In genomic region chr19:50329146-50329925, GRCh38 we compare ENCODE assay signal across 8 cellular contexts. TPM values are rescaled to one million over a fixed set of nuclear protein-coding genes. Genes with fewer than 3 reads are reported as not detected.
DNase-seq lines count a peak whose midpoint lies in the region; ATAC-seq, FAIRE-seq and TF ChIP-seq lines count a peak whose summit lies in the region.

Gene KCNC3 (minus strand): TSS chr19:50329377. CDS start chr19:50329082, 295 bp downstream.

- no peaks in the 10 kb centered on the region for H3F3A ChIP-seq in MM.1S (ENCODE audit: insufficient read depth, low read length)

- peaks cover 3% of the 10 kb centered on the region for H3K9me3 ChIP-seq in WERI-Rb-1 (ENCODE audit: severe bottlenecking)
- no peaks in the 10 kb centered on the region for H3K9me3 ChIP-seq in small intestine (ENCODE audit: control insufficient read depth, low read depth)
- H3K9me3 ChIP-seq in MM.1S (replicated peaks; ENCODE audit: insufficient read depth, low read length) = no peaks in the 10 kb centered on the region

- H3K27me3 ChIP-seq in WERI-Rb-1 (ENCODE audit: insufficient read depth, low read depth, severe bottlenecking) (no peaks in the 10 kb centered on the region), small intestine (ENCODE audit: control insufficient read depth in 2 of 2, insufficient read depth in 2 of 2, low read length in 2 of 2) (peaks cover 0 to 23% of the 10 kb centered on the region in 2 donors), MM.1S (replicated peaks; ENCODE audit: insufficient read depth, low read length) (peaks cover 55% of the 10 kb centered on the region)

- FAIRE-seq in small intestine (lab: Jason Lieb, UNC) = no peak

- no peaks in the 10 kb centered on the region for H3K79me2 ChIP-seq in MM.1S (ENCODE audit: low read length)

- H3K9ac ChIP-seq in MM.1S (ENCODE audit: low read length) = no peak within 1 kb of the TSS

- no peaks in the 10 kb centered on the region for H3K9me2 ChIP-seq in MM.1S (replicated peaks; ENCODE audit: insufficient read depth, low read length)

- H3K4me1 ChIP-seq in small intestine (ENCODE audit: control insufficient read depth in 2 of 2, insufficient read depth in 1 of 2, low read depth in 1 of 2, low read length in 1 of 2) = peaks cover 3% of the 10 kb centered on the region in 2 donors
- H3K4me1 ChIP-seq in MM.1S (ENCODE audit: low read length) = peaks cover 5% of the 10 kb centered on the region; the same call in 1 of the 2 replicates

- H4K20me1 ChIP-seq in MM.1S (ENCODE audit: insufficient read depth, low read length) = no peaks in the 10 kb centered on the region

- peak within 1 kb of the TSS; percentile 68 for H3K4me3 ChIP-seq in GM12865 (ENCODE audit: low read depth, low read length)
- H3K4me3 ChIP-seq in WERI-Rb-1 (ENCODE audit: low read depth, low read length) = peak within 1 kb of the TSS; percentile 61
- peak within 1 kb of the TSS in 1 of 2 donors; percentile 32 for H3K4me3 ChIP-seq in cardiac fibroblast (replicated peaks in 1 of 2; ENCODE audit: low read depth in 2 of 2, low read length in 2 of 2)
- H3K4me3 ChIP-seq in small intestine (ENCODE audit: low read depth in 1 of 2, low read length in 2 of 2) = peak within 1 kb of the TSS in 1 of 2 donors; percentile 50
- H3K4me3 ChIP-seq in MM.1S (ENCODE audit: low read length) = no peak within 1 kb of the TSS

- TF ChIP-seq CTCF in GM12865 (IDR thresholded peaks at IDR 0.05; ENCODE audit: insufficient read depth, low read depth, low read length, missing control alignments) (no peak), WERI-Rb-1 (IDR thresholded peaks at IDR 0.05; ENCODE audit: low read depth, low read length) (no peak), cardiac fibroblast (IDR thresholded peaks at IDR 0.05; ENCODE audit: low read depth, low read length) (no peak), MM.1S (IDR thresholded peaks at IDR 0.05; ENCODE audit: low read length) (no peak)

- H3K27ac ChIP-seq in WERI-Rb-1 (peak within 1 kb of the TSS; percentile 83), small intestine (ENCODE audit: low read depth in 1 of 2, low read length in 1 of 2) (peak within 1 kb of the TSS in 1 of 2 donors; percentile 35), MM.1S (ENCODE audit: low read length) (no peak within 1 kb of the TSS)

- H2AFZ ChIP-seq in MM.1S (ENCODE audit: low read length) = no peak within 1 kb of the TSS

- no peaks in the 10 kb centered on the region for H3K36me3 ChIP-seq in WERI-Rb-1
- H3K36me3 ChIP-seq in small intestine (ENCODE audit: control insufficient read depth in 2 of 2, insufficient read depth in 2 of 2, low read length in 2 of 2) = no peaks in the 10 kb centered on the region
- no peaks in the 10 kb centered on the region for H3K36me3 ChIP-seq in MM.1S (replicated peaks; ENCODE audit: insufficient read depth, low read length)

- ATAC-seq in HG02763 (IDR thresholded peaks at IDR 0.05; ENCODE audit: unreplicated experiment) = peak; percentile 49

- DNase-seq in GM12865 (ENCODE audit: low read depth) = peak; percentile 99
- peak; percentile 85 to 94 for DNase-seq in NCI-H2081 (lab: John Stamatoyannopoulos, UW)
- peak; percentile 100 for DNase-seq in WERI-Rb-1
- DNase-seq in cardiac fibroblast (ENCODE audit: low read depth in 2 of 2) = peak; percentile 94 to 97
- peak; percentile 83 for DNase-seq in iPS-NIHi11 (ENCODE audit: low spot score)
- DNase-seq in small intestine = peak; percentile 97
- DNase-seq in MM.1S = no peak

- no peak within 1 kb of the TSS for H3K4me2 ChIP-seq in MM.1S (ENCODE audit: low read depth, low read length)

- WGBS in small intestine, 3 donors = 1 to 2% (median 1%) methylated on average over 43 of the region's 43 CpGs

RNA-seq across cellular contexts. Expression of gene KCNC3, which starts in this region (rescaled TPM):
- under 1 TPM; 0.22 to 0.60 (median 0.27) TPM for polyA plus RNA-seq in small intestine

Comparison
In these comparisons a context has a peak if more than half of its experiments do, and no peak if none do; other contexts are left out.
1. Peak in DNase-seq in small intestine; RNA of the gene not detected or under 1 TPM.